1 cellular context compared by ENCODE assay signal in genomic region chr10:92594194-92594593, GRCh38.
TF ChIP-seq lines count a peak whose summit lies in the region.

No MANE protein-coding gene starts in this region.

TF ChIP-seq in H1, 55 proteins besides CTCF, POLR2A, EP300 and RAD21:
- no peak for TF ChIP-seq SP4 (IDR thresholded peaks at IDR 0.05; ENCODE audit: low read length)
- no peak for TF ChIP-seq POLR2AphosphoS5 (IDR thresholded peaks at IDR 0.05; ENCODE audit: low read depth, low read length)
- no peak for TF ChIP-seq NRF1 (IDR thresholded peaks at IDR 0.05; ENCODE audit: low read depth, low read length)
- no peak for TF ChIP-seq KDM4A (IDR thresholded peaks at IDR 0.05; ENCODE audit: low read depth, low read length, severe bottlenecking)
- TF ChIP-seq GTF2F1 (IDR thresholded peaks at IDR 0.05; ENCODE audit: borderline replicate concordance, low read depth, low read length) = no peak
